1 cellular context compared by ENCODE assay signal in the genomic region with DNA sequence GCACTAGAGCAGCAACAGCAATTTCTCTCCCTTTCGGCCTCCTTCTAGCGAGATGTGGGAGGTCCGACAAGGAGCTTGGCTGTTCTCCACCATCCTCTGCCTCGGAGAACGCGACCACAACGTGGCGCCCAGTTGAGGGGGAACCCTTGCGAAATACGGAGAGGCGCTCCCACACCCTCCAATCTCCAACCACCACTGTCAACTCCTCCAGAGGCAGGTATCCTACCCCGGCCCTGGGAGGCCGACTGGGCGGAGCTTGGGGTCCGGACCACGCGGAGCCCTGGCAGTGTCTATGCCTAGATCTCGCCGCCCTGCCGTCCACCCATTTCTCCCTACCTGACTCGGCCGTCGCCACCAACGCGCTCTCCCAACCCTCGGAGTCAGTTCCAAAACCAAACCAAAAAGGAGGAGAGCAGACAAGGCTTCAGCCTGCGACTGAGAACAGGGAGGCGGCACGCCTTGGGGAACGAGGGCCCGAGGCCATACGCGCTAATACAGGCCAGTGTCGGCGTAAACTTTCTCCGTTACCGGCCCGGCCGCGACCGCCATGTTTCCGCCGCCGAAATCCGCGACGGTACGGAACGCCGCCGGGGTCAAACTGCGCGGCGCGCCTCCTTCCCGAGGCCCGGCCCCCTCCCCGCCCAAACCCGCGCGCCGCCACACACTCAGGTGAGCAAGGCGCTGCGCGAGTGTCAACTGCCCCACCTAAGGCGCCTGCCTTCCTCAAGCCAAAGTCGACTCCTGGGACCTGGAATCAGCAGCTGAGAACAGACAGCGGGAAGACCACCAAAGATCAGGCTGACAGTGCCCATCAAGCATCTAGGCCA.
A peak's percentile ranks its signal among the peaks of the same experiment; 100 is the strongest.
TF ChIP-seq lines count a peak whose summit lies in the region.

A gene with protein sequence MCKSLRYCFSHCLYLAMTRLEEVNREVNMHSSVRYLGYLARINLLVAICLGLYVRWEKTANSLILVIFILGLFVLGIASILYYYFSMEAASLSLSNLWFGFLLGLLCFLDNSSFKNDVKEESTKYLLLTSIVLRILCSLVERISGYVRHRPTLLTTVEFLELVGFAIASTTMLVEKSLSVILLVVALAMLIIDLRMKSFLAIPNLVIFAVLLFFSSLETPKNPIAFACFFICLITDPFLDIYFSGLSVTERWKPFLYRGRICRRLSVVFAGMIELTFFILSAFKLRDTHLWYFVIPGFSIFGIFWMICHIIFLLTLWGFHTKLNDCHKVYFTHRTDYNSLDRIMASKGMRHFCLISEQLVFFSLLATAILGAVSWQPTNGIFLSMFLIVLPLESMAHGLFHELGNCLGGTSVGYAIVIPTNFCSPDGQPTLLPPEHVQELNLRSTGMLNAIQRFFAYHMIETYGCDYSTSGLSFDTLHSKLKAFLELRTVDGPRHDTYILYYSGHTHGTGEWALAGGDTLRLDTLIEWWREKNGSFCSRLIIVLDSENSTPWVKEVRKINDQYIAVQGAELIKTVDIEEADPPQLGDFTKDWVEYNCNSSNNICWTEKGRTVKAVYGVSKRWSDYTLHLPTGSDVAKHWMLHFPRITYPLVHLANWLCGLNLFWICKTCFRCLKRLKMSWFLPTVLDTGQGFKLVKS (minus strand): TSS at position 570 of the 827 bp plus-strand sequence. CDS start 5,568 bp downstream, outside the sequence.

TF ChIP-seq in HEK293, 187 proteins besides CTCF, POLR2A, EP300 and RAD21 (continued from another document and continues in another):
- TF ChIP-seq, protein P1, sequence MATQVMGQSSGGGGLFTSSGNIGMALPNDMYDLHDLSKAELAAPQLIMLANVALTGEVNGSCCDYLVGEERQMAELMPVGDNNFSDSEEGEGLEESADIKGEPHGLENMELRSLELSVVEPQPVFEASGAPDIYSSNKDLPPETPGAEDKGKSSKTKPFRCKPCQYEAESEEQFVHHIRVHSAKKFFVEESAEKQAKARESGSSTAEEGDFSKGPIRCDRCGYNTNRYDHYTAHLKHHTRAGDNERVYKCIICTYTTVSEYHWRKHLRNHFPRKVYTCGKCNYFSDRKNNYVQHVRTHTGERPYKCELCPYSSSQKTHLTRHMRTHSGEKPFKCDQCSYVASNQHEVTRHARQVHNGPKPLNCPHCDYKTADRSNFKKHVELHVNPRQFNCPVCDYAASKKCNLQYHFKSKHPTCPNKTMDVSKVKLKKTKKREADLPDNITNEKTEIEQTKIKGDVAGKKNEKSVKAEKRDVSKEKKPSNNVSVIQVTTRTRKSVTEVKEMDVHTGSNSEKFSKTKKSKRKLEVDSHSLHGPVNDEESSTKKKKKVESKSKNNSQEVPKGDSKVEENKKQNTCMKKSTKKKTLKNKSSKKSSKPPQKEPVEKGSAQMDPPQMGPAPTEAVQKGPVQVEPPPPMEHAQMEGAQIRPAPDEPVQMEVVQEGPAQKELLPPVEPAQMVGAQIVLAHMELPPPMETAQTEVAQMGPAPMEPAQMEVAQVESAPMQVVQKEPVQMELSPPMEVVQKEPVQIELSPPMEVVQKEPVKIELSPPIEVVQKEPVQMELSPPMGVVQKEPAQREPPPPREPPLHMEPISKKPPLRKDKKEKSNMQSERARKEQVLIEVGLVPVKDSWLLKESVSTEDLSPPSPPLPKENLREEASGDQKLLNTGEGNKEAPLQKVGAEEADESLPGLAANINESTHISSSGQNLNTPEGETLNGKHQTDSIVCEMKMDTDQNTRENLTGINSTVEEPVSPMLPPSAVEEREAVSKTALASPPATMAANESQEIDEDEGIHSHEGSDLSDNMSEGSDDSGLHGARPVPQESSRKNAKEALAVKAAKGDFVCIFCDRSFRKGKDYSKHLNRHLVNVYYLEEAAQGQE (tag by site-specific recombination; IDR thresholded peaks at IDR 0.05): peak; percentile 68
- TF ChIP-seq ZNF24 (tag by site-specific recombination; IDR thresholded peaks at IDR 0.05) (peak; percentile 92; the same call in 1 of the 2 replicates), ZFP3 (tag by site-specific recombination; IDR thresholded peaks at IDR 0.05; ENCODE audit: low read depth) (no peak), ZNF660 (tag by site-specific recombination; IDR thresholded peaks at IDR 0.05) (0 out of 2 replicates have a peak, but pooled peaks have one; percentile 80), ZNF174 (tag by site-specific recombination; IDR thresholded peaks at IDR 0.05) (no peak), YY1 (tag by site-specific recombination; IDR thresholded peaks at IDR 0.05) (peak; percentile 94), BCL11B (tag by site-specific recombination; IDR thresholded peaks at IDR 0.05; ENCODE audit: low read depth) (no peak), ZNF266 (tag by site-specific recombination; IDR thresholded peaks at IDR 0.05; ENCODE audit: low read depth) (no peak), ZNF121 (tag by site-specific recombination; IDR thresholded peaks at IDR 0.05) (peak; percentile 70), OSR2 (tag by site-specific recombination; IDR thresholded peaks at IDR 0.05) (no peak), ZNF473 (tag by site-specific recombination; IDR thresholded peaks at IDR 0.05) (no peak), ZNF292 (tag by site-specific recombination; IDR thresholded peaks at IDR 0.05; ENCODE audit: borderline replicate concordance, low read depth) (no peak), ZNF16 (tag by site-specific recombination; IDR thresholded peaks at IDR 0.05; ENCODE audit: low read depth) (no peak), SP7 (tag by site-specific recombination; IDR thresholded peaks at IDR 0.05) (peak; percentile 88), ZNF747 (tag by site-specific recombination; IDR thresholded peaks at IDR 0.05) (no peak), ZNF426 (tag by site-specific recombination; IDR thresholded peaks at IDR 0.05) (no peak), ZNF223 (tag by site-specific recombination; IDR thresholded peaks at IDR 0.05) (no peak), SALL2 (tag by site-specific recombination; IDR thresholded peaks at IDR 0.05; ENCODE audit: borderline replicate concordance) (no peak), ZNF19 (tag by site-specific recombination; IDR thresholded peaks at IDR 0.05; ENCODE audit: low read depth) (no peak), ZNF558 (tag by site-specific recombination; IDR thresholded peaks at IDR 0.05) (peak; percentile 54; the same call in 1 of the 2 replicates), ZNF830 (tag by site-specific recombination; IDR thresholded peaks at IDR 0.05; ENCODE audit: low read depth) (no peak), ZNF654 (tag by site-specific recombination; IDR thresholded peaks at IDR 0.05; ENCODE audit: low read depth) (no peak)
- TF ChIP-seq, protein P2, sequence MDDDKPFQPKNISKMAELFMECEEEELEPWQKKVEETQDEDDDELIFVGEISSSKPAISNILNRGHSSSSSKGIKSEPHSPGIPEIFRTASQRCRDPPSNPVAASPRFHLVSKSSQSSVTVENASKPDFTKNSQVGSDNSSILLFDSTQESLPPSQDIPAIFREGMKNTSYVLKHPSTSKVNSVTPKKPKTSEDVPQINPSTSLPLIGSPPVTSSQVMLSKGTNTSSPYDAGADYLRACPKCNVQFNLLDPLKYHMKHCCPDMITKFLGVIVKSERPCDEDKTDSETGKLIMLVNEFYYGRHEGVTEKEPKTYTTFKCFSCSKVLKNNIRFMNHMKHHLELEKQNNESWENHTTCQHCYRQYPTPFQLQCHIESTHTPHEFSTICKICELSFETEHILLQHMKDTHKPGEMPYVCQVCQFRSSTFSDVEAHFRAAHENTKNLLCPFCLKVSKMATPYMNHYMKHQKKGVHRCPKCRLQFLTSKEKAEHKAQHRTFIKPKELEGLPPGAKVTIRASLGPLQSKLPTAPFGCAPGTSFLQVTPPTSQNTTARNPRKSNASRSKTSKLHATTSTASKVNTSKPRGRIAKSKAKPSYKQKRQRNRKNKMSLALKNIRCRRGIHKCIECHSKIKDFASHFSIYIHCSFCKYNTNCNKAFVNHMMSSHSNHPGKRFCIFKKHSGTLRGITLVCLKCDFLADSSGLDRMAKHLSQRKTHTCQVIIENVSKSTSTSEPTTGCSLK (tag by site-specific recombination; IDR thresholded peaks at IDR 0.05): no peak
- TF ChIP-seq, protein P3, sequence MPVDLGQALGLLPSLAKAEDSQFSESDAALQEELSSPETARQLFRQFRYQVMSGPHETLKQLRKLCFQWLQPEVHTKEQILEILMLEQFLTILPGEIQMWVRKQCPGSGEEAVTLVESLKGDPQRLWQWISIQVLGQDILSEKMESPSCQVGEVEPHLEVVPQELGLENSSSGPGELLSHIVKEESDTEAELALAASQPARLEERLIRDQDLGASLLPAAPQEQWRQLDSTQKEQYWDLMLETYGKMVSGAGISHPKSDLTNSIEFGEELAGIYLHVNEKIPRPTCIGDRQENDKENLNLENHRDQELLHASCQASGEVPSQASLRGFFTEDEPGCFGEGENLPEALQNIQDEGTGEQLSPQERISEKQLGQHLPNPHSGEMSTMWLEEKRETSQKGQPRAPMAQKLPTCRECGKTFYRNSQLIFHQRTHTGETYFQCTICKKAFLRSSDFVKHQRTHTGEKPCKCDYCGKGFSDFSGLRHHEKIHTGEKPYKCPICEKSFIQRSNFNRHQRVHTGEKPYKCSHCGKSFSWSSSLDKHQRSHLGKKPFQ (tag by site-specific recombination; IDR thresholded peaks at IDR 0.05): no peak
- TF ChIP-seq, protein P4, sequence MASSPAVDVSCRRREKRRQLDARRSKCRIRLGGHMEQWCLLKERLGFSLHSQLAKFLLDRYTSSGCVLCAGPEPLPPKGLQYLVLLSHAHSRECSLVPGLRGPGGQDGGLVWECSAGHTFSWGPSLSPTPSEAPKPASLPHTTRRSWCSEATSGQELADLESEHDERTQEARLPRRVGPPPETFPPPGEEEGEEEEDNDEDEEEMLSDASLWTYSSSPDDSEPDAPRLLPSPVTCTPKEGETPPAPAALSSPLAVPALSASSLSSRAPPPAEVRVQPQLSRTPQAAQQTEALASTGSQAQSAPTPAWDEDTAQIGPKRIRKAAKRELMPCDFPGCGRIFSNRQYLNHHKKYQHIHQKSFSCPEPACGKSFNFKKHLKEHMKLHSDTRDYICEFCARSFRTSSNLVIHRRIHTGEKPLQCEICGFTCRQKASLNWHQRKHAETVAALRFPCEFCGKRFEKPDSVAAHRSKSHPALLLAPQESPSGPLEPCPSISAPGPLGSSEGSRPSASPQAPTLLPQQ (tag by site-specific recombination; IDR thresholded peaks at IDR 0.05): peak; percentile 87
- TF ChIP-seq, protein P5, sequence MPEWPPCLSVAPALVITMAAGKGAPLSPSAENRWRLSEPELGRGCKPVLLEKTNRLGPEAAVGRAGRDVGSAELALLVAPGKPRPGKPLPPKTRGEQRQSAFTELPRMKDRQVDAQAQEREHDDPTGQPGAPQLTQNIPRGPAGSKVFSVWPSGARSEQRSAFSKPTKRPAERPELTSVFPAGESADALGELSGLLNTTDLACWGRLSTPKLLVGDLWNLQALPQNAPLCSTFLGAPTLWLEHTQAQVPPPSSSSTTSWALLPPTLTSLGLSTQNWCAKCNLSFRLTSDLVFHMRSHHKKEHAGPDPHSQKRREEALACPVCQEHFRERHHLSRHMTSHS (tag by site-specific recombination; IDR thresholded peaks at IDR 0.05): no peak
- TF ChIP-seq, protein P6, sequence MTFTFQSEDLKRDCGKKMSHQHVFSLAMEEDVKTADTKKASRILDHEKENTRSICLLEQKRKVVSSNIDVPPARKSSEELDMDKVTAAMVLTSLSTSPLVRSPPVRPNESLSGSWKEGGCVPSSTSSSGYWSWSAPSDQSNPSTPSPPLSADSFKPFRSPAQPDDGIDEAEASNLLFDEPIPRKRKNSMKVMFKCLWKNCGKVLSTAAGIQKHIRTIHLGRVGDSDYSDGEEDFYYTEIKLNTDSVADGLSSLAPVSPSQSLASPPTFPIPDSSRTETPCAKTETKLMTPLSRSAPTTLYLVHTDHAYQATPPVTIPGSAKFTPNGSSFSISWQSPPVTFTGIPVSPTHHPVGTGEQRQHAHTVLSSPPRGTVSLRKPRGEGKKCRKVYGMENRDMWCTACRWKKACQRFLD (tag by site-specific recombination; IDR thresholded peaks at IDR 0.05): 0 out of 2 replicates have a peak, but pooled peaks have one; percentile 47
- TF ChIP-seq, protein P7, sequence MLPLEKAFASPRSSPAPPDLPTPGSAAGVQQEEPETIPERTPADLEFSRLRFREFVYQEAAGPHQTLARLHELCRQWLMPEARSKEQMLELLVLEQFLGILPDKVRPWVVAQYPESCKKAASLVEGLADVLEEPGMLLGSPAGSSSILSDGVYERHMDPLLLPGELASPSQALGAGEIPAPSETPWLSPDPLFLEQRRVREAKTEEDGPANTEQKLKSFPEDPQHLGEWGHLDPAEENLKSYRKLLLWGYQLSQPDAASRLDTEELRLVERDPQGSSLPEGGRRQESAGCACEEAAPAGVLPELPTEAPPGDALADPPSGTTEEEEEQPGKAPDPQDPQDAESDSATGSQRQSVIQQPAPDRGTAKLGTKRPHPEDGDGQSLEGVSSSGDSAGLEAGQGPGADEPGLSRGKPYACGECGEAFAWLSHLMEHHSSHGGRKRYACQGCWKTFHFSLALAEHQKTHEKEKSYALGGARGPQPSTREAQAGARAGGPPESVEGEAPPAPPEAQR (tag by site-specific recombination; IDR thresholded peaks at IDR 0.05): peak; percentile 64; the same call in 1 of the 2 replicates
- TF ChIP-seq, protein P8, sequence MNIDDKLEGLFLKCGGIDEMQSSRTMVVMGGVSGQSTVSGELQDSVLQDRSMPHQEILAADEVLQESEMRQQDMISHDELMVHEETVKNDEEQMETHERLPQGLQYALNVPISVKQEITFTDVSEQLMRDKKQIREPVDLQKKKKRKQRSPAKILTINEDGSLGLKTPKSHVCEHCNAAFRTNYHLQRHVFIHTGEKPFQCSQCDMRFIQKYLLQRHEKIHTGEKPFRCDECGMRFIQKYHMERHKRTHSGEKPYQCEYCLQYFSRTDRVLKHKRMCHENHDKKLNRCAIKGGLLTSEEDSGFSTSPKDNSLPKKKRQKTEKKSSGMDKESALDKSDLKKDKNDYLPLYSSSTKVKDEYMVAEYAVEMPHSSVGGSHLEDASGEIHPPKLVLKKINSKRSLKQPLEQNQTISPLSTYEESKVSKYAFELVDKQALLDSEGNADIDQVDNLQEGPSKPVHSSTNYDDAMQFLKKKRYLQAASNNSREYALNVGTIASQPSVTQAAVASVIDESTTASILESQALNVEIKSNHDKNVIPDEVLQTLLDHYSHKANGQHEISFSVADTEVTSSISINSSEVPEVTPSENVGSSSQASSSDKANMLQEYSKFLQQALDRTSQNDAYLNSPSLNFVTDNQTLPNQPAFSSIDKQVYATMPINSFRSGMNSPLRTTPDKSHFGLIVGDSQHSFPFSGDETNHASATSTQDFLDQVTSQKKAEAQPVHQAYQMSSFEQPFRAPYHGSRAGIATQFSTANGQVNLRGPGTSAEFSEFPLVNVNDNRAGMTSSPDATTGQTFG (tag by site-specific recombination; IDR thresholded peaks at IDR 0.05; ENCODE audit: borderline replicate concordance): no peak
